Comparison of ENCODE assay signal across 8 cellular contexts in genomic region chr1:147599362-147600118, GRCh38. TPM values are rescaled to one million over a fixed set of nuclear protein-coding genes. Genes with fewer than 3 reads are reported as not detected.
DNase-seq lines count a peak whose midpoint lies in the region; ATAC-seq and TF ChIP-seq lines count a peak whose summit lies in the region.

No MANE protein-coding gene starts in this region.

- POLR2A ChIA-PET in OCI-LY7 (lab: Charles Lee), result interaction anchor here (0.7 to 1.9 kb wide), 4 partner anchors 53 to 555 kb away, joined by 3 to 17 read pairs (median 4); partner anchors contain the start of gene BCL9

- TF ChIP-seq CTCF in OCI-LY7 (conservative IDR thresholded peaks at IDR 0.05; ENCODE audit: low read length) (no peak), epithelial cell of esophagus (IDR thresholded peaks at IDR 0.05; ENCODE audit: insufficient read depth, low read depth, low read length, missing control alignments) (no peak), mucosa of descending colon (IDR thresholded peaks at IDR 0.05) (no peak)

- CTCF ChIA-PET in OCI-LY7 (lab: Charles Lee; ENCODE audit: unreplicated experiment), result no interaction called here

- H3K9me3 ChIP-seq in OCI-LY7 (ENCODE audit: low read length), result no peaks in the 10 kb centered on the region
- H3K9me3 ChIP-seq in mucosa of descending colon, result no peaks in the 10 kb centered on the region

- no peaks in the 10 kb centered on the region for H3K9me2 ChIP-seq in OCI-LY7 (ENCODE audit: insufficient read depth, low read length)

- no peaks in the 10 kb centered on the region for H4K20me1 ChIP-seq in OCI-LY7 (ENCODE audit: insufficient read depth, low read length)

- H3K4me1 ChIP-seq in OCI-LY7 (ENCODE audit: insufficient read depth, low read length, poor library complexity, severe bottlenecking) (peaks cover 23% of the 10 kb centered on the region), mucosa of descending colon (ENCODE audit: low read depth) (no peaks in the 10 kb centered on the region)

- H2AFZ ChIP-seq in OCI-LY7 (ENCODE audit: low read length), result peak overlapping the region; percentile 60

- H3K79me2 ChIP-seq in OCI-LY7 (ENCODE audit: insufficient read depth, low read depth, low read length), result peaks cover 10% of the 10 kb centered on the region; the same call in 1 of the 2 replicates

- no peaks in the 10 kb centered on the region for H3K36me3 ChIP-seq in OCI-LY7 (ENCODE audit: insufficient read depth, low read length)
- no peaks in the 10 kb centered on the region for H3K36me3 ChIP-seq in mucosa of descending colon (ENCODE audit: low read depth)

- H3K4me2 ChIP-seq in OCI-LY7 (ENCODE audit: low read length), result peak overlapping the region; percentile 89

- ATAC-seq in GM21528 (IDR thresholded peaks at IDR 0.05; ENCODE audit: low FRiP score, unreplicated experiment), result peak; percentile 81
- ATAC-seq in mucosa of descending colon, result peak; percentile 94

- H3K4me3 ChIP-seq in OCI-LY7 (ENCODE audit: low read depth, low read length, poor library complexity, severe bottlenecking) (peak overlapping the region; percentile 74), epithelial cell of esophagus (ENCODE audit: low read length) (peak overlapping the region; percentile 60), mucosa of descending colon (peak overlapping the region; percentile 57)

- peak overlapping the region; percentile 25 for H3K27ac ChIP-seq in OCI-LY7 (ENCODE audit: low read depth, low read length, poor library complexity, severe bottlenecking)

- DNase-seq in COR-L47 (lab: John Stamatoyannopoulos, UW), result peak; percentile 98
- peak; percentile 81 for DNase-seq in HuH-7.5 (ENCODE audit: low spot score)
- DNase-seq in OCI-LY7 (ENCODE audit: low spot score), result peak; percentile 94
- peak; percentile 95 for DNase-seq in activated T-cell treated with anti-CD3 and anti-CD28 coated beads for 24 hours (ENCODE audit: low read depth)
- DNase-seq in epithelial cell of esophagus (ENCODE audit: low read depth), result peak; percentile 96
- DNase-seq in mucosa of descending colon, result peak; percentile 98 to 99 (median 99)
- DNase-seq in stimulated activated CD8-positive, alpha-beta memory T cell treated with anti-CD3 and anti-CD28 coated beads, Interleukin-2, amount 100 ng/mL, for 48 hours (ENCODE audit: low read depth in 2 of 2), result peak; percentile 93 to 97

- intact Hi-C loops in OCI-LY7 (cut with micrococcal nuclease; ENCODE audit: unreplicated experiment), result loop anchor here (1.0 kb wide), 2 partner anchors 54 to 58 kb away; partner anchors contain the start of gene BCL9
- intact Hi-C loops in mucosa of descending colon (cut with DNase I, micrococcal nuclease), result loop anchor here in 1 of 2 donors (10.0 kb wide), 1 partner anchor 55 kb away; the partner anchor contains the start of gene BCL9

- BruUV-seq in OCI-LY7 (replicated peaks; lab: Mats Ljungman, UMichigan), result no TSS peak

RNA-seq across cellular contexts. Expression of gene BCL9, which starts 58.2 kb away (rescaled TPM):
- 4.7 and 5.7 TPM in 2 replicates for total RNA-seq in OCI-LY7 (2014; rRNA removed; shearing (Covaris generic))
- total RNA-seq in OCI-LY7 (2022), result 13.4 and 15.8 TPM in 2 replicates
- total RNA-seq in mucosa of descending colon, result 10 to 100 TPM; 17.2 to 24.9 (median 18.6) TPM

Comparison
In these comparisons a context has a peak if more than half of its experiments do, and no peak if none do; other contexts are left out.
1. Peak in every context shown above with its lines: DNase-seq, ATAC-seq, H3K4me3 ChIP-seq and H3K27ac ChIP-seq.